In the genomic region with DNA sequence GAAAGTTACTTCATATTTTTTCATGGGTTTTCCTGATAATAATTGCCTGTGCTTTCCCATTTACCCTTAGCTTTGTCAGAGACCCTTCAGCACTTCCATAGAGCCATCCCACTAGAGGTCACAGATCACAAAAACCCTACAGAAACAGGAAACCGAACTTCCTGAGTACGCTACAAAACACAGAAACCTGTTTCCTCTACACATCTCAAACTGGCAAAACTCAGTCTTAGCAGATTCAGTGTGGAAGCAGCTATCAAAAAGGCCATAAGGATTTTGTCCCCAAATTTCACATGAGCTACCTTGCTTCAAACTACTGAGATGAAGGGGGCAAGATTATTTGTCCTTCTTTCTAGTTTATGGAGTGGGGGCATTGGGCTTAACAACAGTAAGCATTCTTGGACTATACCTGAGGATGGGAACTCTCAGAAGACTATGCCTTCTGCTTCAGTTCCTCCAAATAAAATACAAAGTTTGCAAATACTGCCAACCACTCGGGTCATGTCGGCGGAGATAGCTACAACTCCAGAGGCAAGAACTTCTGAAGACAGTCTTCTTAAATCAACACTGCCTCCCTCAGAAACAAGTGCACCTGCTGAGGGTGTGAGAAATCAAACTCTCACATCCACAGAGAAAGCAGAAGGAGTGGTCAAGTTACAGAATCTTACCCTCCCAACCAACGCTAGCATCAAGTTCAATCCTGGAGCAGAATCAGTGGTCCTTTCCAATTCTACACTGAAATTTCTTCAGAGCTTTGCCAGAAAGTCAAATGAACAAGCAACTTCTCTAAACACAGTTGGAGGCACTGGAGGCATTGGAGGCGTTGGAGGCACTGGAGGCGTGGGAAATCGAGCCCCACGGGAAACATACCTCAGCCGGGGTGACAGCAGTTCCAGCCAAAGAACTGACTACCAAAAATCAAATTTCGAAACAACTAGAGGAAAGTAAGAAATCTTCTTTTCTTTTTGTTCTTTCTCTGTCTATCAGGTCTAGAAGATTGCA, we compare ENCODE assay signal across 9 cellular contexts. TPM values are rescaled to one million over a fixed set of nuclear protein-coding genes. Genes with fewer than 3 reads are reported as not detected.
DNase-seq lines count a peak whose midpoint lies in the region; ATAC-seq, FAIRE-seq and TF ChIP-seq lines count a peak whose summit lies in the region.
"Had no signal": no experiment of that assay in that cellular context is flagged by ENCODE, and none has a peak within 500 bp of the region (broad histone marks: within the 10 kb centered on the region; RNA-seq: fewer than 3 reads in every experiment).

A gene with protein sequence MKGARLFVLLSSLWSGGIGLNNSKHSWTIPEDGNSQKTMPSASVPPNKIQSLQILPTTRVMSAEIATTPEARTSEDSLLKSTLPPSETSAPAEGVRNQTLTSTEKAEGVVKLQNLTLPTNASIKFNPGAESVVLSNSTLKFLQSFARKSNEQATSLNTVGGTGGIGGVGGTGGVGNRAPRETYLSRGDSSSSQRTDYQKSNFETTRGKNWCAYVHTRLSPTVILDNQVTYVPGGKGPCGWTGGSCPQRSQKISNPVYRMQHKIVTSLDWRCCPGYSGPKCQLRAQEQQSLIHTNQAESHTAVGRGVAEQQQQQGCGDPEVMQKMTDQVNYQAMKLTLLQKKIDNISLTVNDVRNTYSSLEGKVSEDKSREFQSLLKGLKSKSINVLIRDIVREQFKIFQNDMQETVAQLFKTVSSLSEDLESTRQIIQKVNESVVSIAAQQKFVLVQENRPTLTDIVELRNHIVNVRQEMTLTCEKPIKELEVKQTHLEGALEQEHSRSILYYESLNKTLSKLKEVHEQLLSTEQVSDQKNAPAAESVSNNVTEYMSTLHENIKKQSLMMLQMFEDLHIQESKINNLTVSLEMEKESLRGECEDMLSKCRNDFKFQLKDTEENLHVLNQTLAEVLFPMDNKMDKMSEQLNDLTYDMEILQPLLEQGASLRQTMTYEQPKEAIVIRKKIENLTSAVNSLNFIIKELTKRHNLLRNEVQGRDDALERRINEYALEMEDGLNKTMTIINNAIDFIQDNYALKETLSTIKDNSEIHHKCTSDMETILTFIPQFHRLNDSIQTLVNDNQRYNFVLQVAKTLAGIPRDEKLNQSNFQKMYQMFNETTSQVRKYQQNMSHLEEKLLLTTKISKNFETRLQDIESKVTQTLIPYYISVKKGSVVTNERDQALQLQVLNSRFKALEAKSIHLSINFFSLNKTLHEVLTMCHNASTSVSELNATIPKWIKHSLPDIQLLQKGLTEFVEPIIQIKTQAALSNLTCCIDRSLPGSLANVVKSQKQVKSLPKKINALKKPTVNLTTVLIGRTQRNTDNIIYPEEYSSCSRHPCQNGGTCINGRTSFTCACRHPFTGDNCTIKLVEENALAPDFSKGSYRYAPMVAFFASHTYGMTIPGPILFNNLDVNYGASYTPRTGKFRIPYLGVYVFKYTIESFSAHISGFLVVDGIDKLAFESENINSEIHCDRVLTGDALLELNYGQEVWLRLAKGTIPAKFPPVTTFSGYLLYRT (plus strand): TSS at position 201 of the 999 bp plus-strand sequence. CDS start 118 bp downstream, at position 319.

- H3K4me1 ChIP-seq in rectal smooth muscle tissue (ENCODE audit: control insufficient read depth, insufficient read depth, low read length) (no peaks in the 10 kb centered on the region), small intestine (ENCODE audit: control insufficient read depth in 2 of 2, insufficient read depth in 1 of 2, low read depth in 1 of 2, low read length in 1 of 2) (no peaks in the 10 kb centered on the region), kidney (ENCODE audit: control insufficient read depth in 1 of 2, insufficient read depth in 1 of 2, low read depth in 1 of 2, low read length in 2 of 2) (no peaks in the 10 kb centered on the region)

- H3K36me3 ChIP-seq in rectal smooth muscle tissue (ENCODE audit: control insufficient read depth, insufficient read depth, low read length), result no peaks in the 10 kb centered on the region
- no peaks in the 10 kb centered on the region for H3K36me3 ChIP-seq in small intestine (ENCODE audit: control insufficient read depth in 2 of 2, insufficient read depth in 2 of 2, low read length in 2 of 2)
- H3K36me3 ChIP-seq in brain microvascular endothelial cell (replicated peaks), result no peaks in the 10 kb centered on the region
- no peaks in the 10 kb centered on the region for H3K36me3 ChIP-seq in kidney (ENCODE audit: control insufficient read depth in 1 of 2, insufficient read depth in 2 of 2, low read length in 2 of 2)

- POLR2A ChIA-PET in activated CD4-positive, alpha-beta memory T cell treated with anti-CD3 and anti-CD28 coated beads, Interleukin-2, amount 10 ng/mL, durations not matched to agents 7 days and 5 days (lab: Charles Lee), result interaction anchor here (0.8 kb wide), 2 partner anchors 605 to 615 kb away, joined by 3 read pairs; no protein-coding TSS in a partner anchor

- H3K27me3 ChIP-seq in rectal smooth muscle tissue (ENCODE audit: control insufficient read depth, insufficient read depth, low read length) (no peaks in the 10 kb centered on the region), small intestine (ENCODE audit: control insufficient read depth in 2 of 2, insufficient read depth in 2 of 2, low read length in 2 of 2) (no peaks in the 10 kb centered on the region), brain microvascular endothelial cell (replicated peaks) (no peaks in the 10 kb centered on the region)

- H3K36me3 Mint-ChIP-seq in activated CD4-positive, alpha-beta memory T cell treated with anti-CD3 and anti-CD28 coated beads, Interleukin-2, amount 10 ng/mL, durations not matched to agents 7 days and 5 days (ENCODE audit: low read depth), result no peaks in the 10 kb centered on the region

- H3K27ac Mint-ChIP-seq in activated CD4-positive, alpha-beta memory T cell treated with anti-CD3 and anti-CD28 coated beads, Interleukin-2, amount 10 ng/mL, durations not matched to agents 7 days and 5 days, result peak within 1 kb of the TSS; percentile 62

- CTCF ChIA-PET in activated CD4-positive, alpha-beta memory T cell treated with anti-CD3 and anti-CD28 coated beads, Interleukin-2, amount 10 ng/mL, durations not matched to agents 7 days and 5 days (lab: Charles Lee), result interaction anchor here (0.9 to 1.4 kb wide), 3 partner anchors 15 to 242 kb away, joined by 3 to 4 read pairs (median 3); no protein-coding TSS in a partner anchor

- H3K27me3 Mint-ChIP-seq in activated CD4-positive, alpha-beta memory T cell treated with anti-CD3 and anti-CD28 coated beads, Interleukin-2, amount 10 ng/mL, durations not matched to agents 7 days and 5 days, result no peaks in the 10 kb centered on the region

- in situ Hi-C loops in brain microvascular endothelial cell (cut with HindIII; ENCODE audit: low pct_ligation_motif_present, low sequenced_read_pairs), result no loop called here

- FAIRE-seq in small intestine (lab: Jason Lieb, UNC) (no peak), kidney (lab: Jason Lieb, UNC) (no peak)

- H3K9me3 ChIP-seq in small intestine (ENCODE audit: control insufficient read depth, low read depth) (no peaks in the 10 kb centered on the region), kidney (ENCODE audit: control insufficient read depth in 1 of 2, low read length in 2 of 2) (no peaks in the 10 kb centered on the region)

- peak; percentile 78 for ATAC-seq in GM18907 (IDR thresholded peaks at IDR 0.05; ENCODE audit: unreplicated experiment)
- ATAC-seq in HG02884 (IDR thresholded peaks at IDR 0.05; ENCODE audit: unreplicated experiment), result peak; percentile 67

- H3K27ac ChIP-seq in rectal smooth muscle tissue (ENCODE audit: low read depth, low read length) (no peak within 1 kb of the TSS), small intestine (ENCODE audit: low read depth in 1 of 2, low read length in 1 of 2) (peak within 1 kb of the TSS in 1 of 2 donors; percentile 11), brain microvascular endothelial cell (no peak within 1 kb of the TSS), kidney (ENCODE audit: low read depth in 2 of 2, low read length in 2 of 2) (no peak within 1 kb of the TSS)
- H3K27ac ChIP-seq: epithelial cell of prostate had no signal

- H3K4me3 Mint-ChIP-seq in activated CD4-positive, alpha-beta memory T cell treated with anti-CD3 and anti-CD28 coated beads, Interleukin-2, amount 10 ng/mL, durations not matched to agents 7 days and 5 days, result peak within 1 kb of the TSS; percentile 50

- H3K9me3 Mint-ChIP-seq in activated CD4-positive, alpha-beta memory T cell treated with anti-CD3 and anti-CD28 coated beads, Interleukin-2, amount 10 ng/mL, durations not matched to agents 7 days and 5 days, result no peaks in the 10 kb centered on the region

- DNase-seq in activated CD4-positive, alpha-beta memory T cell treated with anti-CD3 and anti-CD28 coated beads, Interleukin-2, amount 10 ng/mL, durations not matched to agents 7 days and 5 days, result no peak
- no peak for DNase-seq in AG20443 (ENCODE audit: low spot score)
- no peak for DNase-seq in small intestine
- DNase-seq in brain microvascular endothelial cell, result no peak
- no peak for DNase-seq in kidney

- TF ChIP-seq CTCF in brain microvascular endothelial cell (IDR thresholded peaks at IDR 0.05; ENCODE audit: low read depth, low read length, missing control alignments) (no peak), kidney (IDR thresholded peaks at IDR 0.05; ENCODE audit: borderline replicate concordance, extremely low read depth, insufficient read depth) (no peak)

- H3K9ac ChIP-seq in rectal smooth muscle tissue (ENCODE audit: low read length), result no peak within 1 kb of the TSS
- H3K9ac ChIP-seq in kidney (ENCODE audit: low read length in 2 of 2), result no peak within 1 kb of the TSS

- H3K4me3 ChIP-seq in rectal smooth muscle tissue (ENCODE audit: low read length) (peak within 1 kb of the TSS; percentile 19), small intestine (ENCODE audit: low read depth in 1 of 2, low read length in 2 of 2) (no peak within 1 kb of the TSS), brain microvascular endothelial cell (ENCODE audit: low read depth, low read length) (no peak within 1 kb of the TSS), kidney (ENCODE audit: low read length in 2 of 2) (no peak within 1 kb of the TSS)

- 60 to 83% (median 69%) methylated on average over 12 of the region's 12 CpGs for whole genome bisulfite sequencing in small intestine, 3 donors

- H3K4me1 Mint-ChIP-seq in activated CD4-positive, alpha-beta memory T cell treated with anti-CD3 and anti-CD28 coated beads, Interleukin-2, amount 10 ng/mL, durations not matched to agents 7 days and 5 days, result peaks cover 15% of the 10 kb centered on the region

- intact Hi-C loops in kidney (cut with DNase I), result no loop called here

RNA-seq across cellular contexts. Expression of the gene that starts here (rescaled TPM):
- total RNA-seq in activated CD4-positive, alpha-beta memory T cell treated with anti-CD3 and anti-CD28 coated beads, Interleukin-2, amount 10 ng/mL, durations not matched to agents 7 days and 5 days, result 1 to 10 TPM in 1 of 2 experiments, under 1 TPM in 1; 0.90 to 1.2 TPM
- polyA plus RNA-seq in small intestine, result 10 to 100 TPM in 1 of 3 donors, 1 to 10 TPM in 1, under 1 TPM in 1; 0.22 to 66.4 (median 1.1) TPM
- 28.9 TPM for total RNA-seq in kidney
- 0.62 TPM for polyA plus RNA-seq in kidney (ENCODE audit: insufficient read depth, low read depth, low replicate concordance)

Comparison
In these comparisons a context has a peak if more than half of its experiments do, and no peak if none do; other contexts are left out.
1. RNA of the gene that starts here (total RNA-seq): 28.9 TPM in kidney (single experiment); 0.90 to 1.2 TPM in activated CD4-positive, alpha-beta memory T cell treated with anti-CD3 and anti-CD28 coated beads, Interleukin-2, amount 10 ng/mL, durations not matched to agents 7 days and 5 days; every median in the first group is over 10 times any median in the second.